Comparison of ENCODE assay signal across 8 cellular contexts in genomic region chr5:129852747-129853352, GRCh38. TPM values are rescaled to one million over a fixed set of nuclear protein-coding genes. Genes with fewer than 3 reads are reported as not detected.
DNase-seq lines count a peak whose midpoint lies in the region; ATAC-seq and TF ChIP-seq lines count a peak whose summit lies in the region.

No MANE protein-coding gene starts in this region.

- H3K4me2 ChIP-seq in parathyroid adenoma (ENCODE audit: low read length), result no peak overlapping the region

- DNase-seq in DMS53 (lab: John Stamatoyannopoulos, UW) (peak; percentile 87), GM20000 (ENCODE audit: low spot score) (peak; percentile 46), RPMI8226 (peak; percentile 76), globus pallidus (ENCODE audit: low spot score) (peak; percentile 79), upper lobe of right lung (peak; percentile 83)
- DNase-seq in activated effector memory CD4-positive, alpha-beta T cell treated with anti-CD3 and anti-CD28 coated beads, Interleukin-2, amount 50 U/mL, for 16 hours, result peak; percentile 89

- H3K9ac ChIP-seq in parathyroid adenoma, result no peak overlapping the region

- H3K36me3 ChIP-seq in parathyroid adenoma (ENCODE audit: control insufficient read depth, insufficient read depth, low read length), result no peaks in the 10 kb centered on the region
- no peaks in the 10 kb centered on the region for H3K36me3 ChIP-seq in upper lobe of right lung

- H3K9me3 ChIP-seq in parathyroid adenoma (ENCODE audit: control insufficient read depth, low read length) (no peaks in the 10 kb centered on the region), upper lobe of right lung (no peaks in the 10 kb centered on the region)

- H3K27me3 ChIP-seq in parathyroid adenoma (ENCODE audit: control insufficient read depth, insufficient read depth, low read length), result no peaks in the 10 kb centered on the region
- H3K27me3 ChIP-seq in upper lobe of right lung, result no peaks in the 10 kb centered on the region

- H3K4me1 ChIP-seq in parathyroid adenoma (no peaks in the 10 kb centered on the region), upper lobe of right lung (no peaks in the 10 kb centered on the region)

- H2AFZ ChIP-seq in parathyroid adenoma, result no peak overlapping the region

- H3K79me2 ChIP-seq in parathyroid adenoma, result no peaks in the 10 kb centered on the region

- H3K27ac ChIP-seq in parathyroid adenoma, result no peak overlapping the region
- H3K27ac ChIP-seq in upper lobe of right lung, result no peak overlapping the region

- ATAC-seq in HG03575 (IDR thresholded peaks at IDR 0.05; ENCODE audit: extremely low read depth, insufficient number of reproducible peaks, low FRiP score, unreplicated experiment) (peak; percentile 83), upper lobe of right lung (peak; percentile 95)

- peak; percentile 75 for TF ChIP-seq CTCF in GM20000 (IDR thresholded peaks at IDR 0.05; ENCODE audit: extremely low read depth, missing control alignments)
- peak; percentile 82 for TF ChIP-seq CTCF in parathyroid adenoma (IDR thresholded peaks at IDR 0.05)
- TF ChIP-seq CTCF in upper lobe of right lung (IDR thresholded peaks at IDR 0.05), result peak; percentile 94

- intact Hi-C loops in upper lobe of right lung (cut with DNase I), result no loop called here

- H3K4me3 ChIP-seq in parathyroid adenoma (ENCODE audit: low read depth, low read length), result no peak overlapping the region
- H3K4me3 ChIP-seq in upper lobe of right lung, result no peak overlapping the region

RNA-seq across cellular contexts. Expression of gene CHSY3, which starts 51.4 kb away (rescaled TPM):
- total RNA-seq in upper lobe of right lung, result 5.7 TPM
